In genomic region chr12:57518920-57519757, GRCh38 we compare ENCODE assay signal across 8 cellular contexts. TPM values are rescaled to one million over a fixed set of nuclear protein-coding genes. Genes with fewer than 3 reads are reported as not detected.
DNase-seq lines count a peak whose midpoint lies in the region; ATAC-seq and TF ChIP-seq lines count a peak whose summit lies in the region.

No MANE protein-coding gene starts in this region.

- POLR2A ChIA-PET in SK-N-SH (lab: Yijun Ruan, JAX) = interaction anchor here (0.6 to 2.2 kb wide), 11 partner anchors 13 to 1172 kb away, joined by 3 to 13 read pairs (median 5); partner anchors contain the start of genes DCTN2, MARS1 and SHMT2

- no peak for TF ChIP-seq EP300 in SK-N-SH (IDR thresholded peaks at IDR 0.05; ENCODE audit: borderline replicate concordance in 1 of 2, low read depth in 1 of 2, low read length in 1 of 2)

- H3K4me3 ChIP-seq in SK-N-SH (ENCODE audit: low read depth in 2 of 2, low read length in 1 of 2) = peak overlapping the region; percentile 72 to 94

- peaks cover 5% of the 10 kb centered on the region for H3K27me3 Mint-ChIP-seq in T-helper 2 cell treated with Interferon-gamma antibody and Interleukin-4, amounts not matched to agents 5 μg/mL and 100 μg/mL, for 36 hours (ENCODE audit: low read depth)
- H3K27me3 Mint-ChIP-seq in natural killer cell (ENCODE audit: low read depth in 2 of 2) = no peaks in the 10 kb centered on the region

- peaks cover 62% of the 10 kb centered on the region for H3F3A ChIP-seq in SK-N-SH (replicated peaks; ENCODE audit: insufficient read depth)

- no peak for TF ChIP-seq CTCF in SK-N-SH (IDR thresholded peaks at IDR 0.05)
- no peak for TF ChIP-seq CTCF in natural killer cell (IDR thresholded peaks at IDR 0.05)

- peak overlapping the region; percentile 92 for H3K4me2 ChIP-seq in SK-N-SH

- H3K4me1 Mint-ChIP-seq in T-helper 2 cell treated with Interferon-gamma antibody and Interleukin-4, amounts not matched to agents 5 μg/mL and 100 μg/mL, for 36 hours (ENCODE audit: low read depth) = peaks cover 41% of the 10 kb centered on the region
- peaks cover 33 to 68% of the 10 kb centered on the region in 2 donors for H3K4me1 Mint-ChIP-seq in natural killer cell

- H3K27ac Mint-ChIP-seq in T-helper 2 cell treated with Interferon-gamma antibody and Interleukin-4, amounts not matched to agents 5 μg/mL and 100 μg/mL, for 36 hours = peak overlapping the region; percentile 100
- peak overlapping the region; percentile 99 for H3K27ac Mint-ChIP-seq in natural killer cell

- H3K9me3 ChIP-seq in SK-N-SH = no peaks in the 10 kb centered on the region

- H3K27ac ChIP-seq in SK-N-SH (ENCODE audit: low read depth in 2 of 2, low read length in 1 of 2) (peak overlapping the region; percentile 97 to 98), epithelial cell of prostate (peak overlapping the region; percentile 98)

- H3K36me3 Mint-ChIP-seq in T-helper 2 cell treated with Interferon-gamma antibody and Interleukin-4, amounts not matched to agents 5 μg/mL and 100 μg/mL, for 36 hours (ENCODE audit: low read depth) = peaks cover 65% of the 10 kb centered on the region
- H3K36me3 Mint-ChIP-seq in natural killer cell = peaks cover 7% of the 10 kb centered on the region

- peaks cover 36 to 40% of the 10 kb centered on the region in 2 experiments for H3K4me1 ChIP-seq in SK-N-SH (ENCODE audit: control insufficient read depth in 1 of 2, insufficient read depth in 2 of 2, low read depth in 1 of 2, low read length in 1 of 2)

- peak overlapping the region; percentile 97 for H3K4me3 Mint-ChIP-seq in T-helper 2 cell treated with Interferon-gamma antibody and Interleukin-4, amounts not matched to agents 5 μg/mL and 100 μg/mL, for 36 hours
- peak overlapping the region; percentile 97 for H3K4me3 Mint-ChIP-seq in natural killer cell

- in situ Hi-C loops in KBM-7 (cut with MboI; ENCODE audit: low pct_unique_long_range_greater_than_20kb, low sequenced_read_pairs) = no loop called here

- CTCF ChIA-PET in SK-N-SH (lab: Yijun Ruan, JAX) = interaction anchor here (1.0 to 1.9 kb wide), 3 partner anchors 44 to 60 kb away, joined by 3 to 5 read pairs (median 3); no protein-coding TSS in a partner anchor

- ATAC-seq in natural killer cell (no peak), HG02610 (IDR thresholded peaks at IDR 0.05; ENCODE audit: unreplicated experiment) (no peak)

- H3K79me2 ChIP-seq in SK-N-SH (ENCODE audit: insufficient read depth) = peaks cover 48% of the 10 kb centered on the region

- peaks cover 48% of the 10 kb centered on the region for H4K20me1 ChIP-seq in SK-N-SH (ENCODE audit: insufficient read depth)

- H3K9me3 Mint-ChIP-seq in T-helper 2 cell treated with Interferon-gamma antibody and Interleukin-4, amounts not matched to agents 5 μg/mL and 100 μg/mL, for 36 hours = no peaks in the 10 kb centered on the region
- H3K9me3 Mint-ChIP-seq in natural killer cell = no peaks in the 10 kb centered on the region

- H2AFZ ChIP-seq in SK-N-SH (ENCODE audit: low read depth) = no peak overlapping the region

- no peak for TF ChIP-seq RAD21 in SK-N-SH (IDR thresholded peaks at IDR 0.05; ENCODE audit: low read length)

- 32% methylated on average over 6 of the region's 7 CpGs for WGBS in SK-N-SH (ENCODE audit: low lambda C conversion rate)

- H3K9ac ChIP-seq in SK-N-SH = peak overlapping the region; percentile 98

- H3K9me2 ChIP-seq in SK-N-SH = no peaks in the 10 kb centered on the region

- no peaks in the 10 kb centered on the region for H3K27me3 ChIP-seq in SK-N-SH (ENCODE audit: insufficient read depth)

- peaks cover 43 to 49% of the 10 kb centered on the region in 2 experiments for H3K36me3 ChIP-seq in SK-N-SH (replicated peaks in 1 of 2; ENCODE audit: control insufficient read depth in 1 of 2, insufficient read depth in 2 of 2, low read length in 1 of 2)

- intact Hi-C loops in natural killer cell (cut with micrococcal nuclease) = no loop called here

- DNase-seq in T-helper 2 cell treated with Interferon-gamma antibody and Interleukin-4, amounts not matched to agents 5 μg/mL and 100 μg/mL, for 36 hours (ENCODE audit: low spot score) = no peak
- DNase-seq in T-helper 2 cell (no peak), SK-N-SH (no peak), epithelial cell of prostate (ENCODE audit: low read depth, low spot score) (no peak), natural killer cell (no peak), KBM-7 (no peak)
- no peak for DNase-seq in activated CD4-positive, CD25-positive, alpha-beta regulatory T cell (lab: John Stamatoyannopoulos, UW)

TF ChIP-seq in SK-N-SH, 30 proteins besides CTCF, POLR2A, EP300 and RAD21:
- TF ChIP-seq POLR2AphosphoS5 (IDR thresholded peaks at IDR 0.05; ENCODE audit: low read depth, low read length) (peak; percentile 1; the same call in 1 of the 2 replicates), PBX3 (IDR thresholded peaks at IDR 0.05) (no peak), ELF1 (IDR thresholded peaks at IDR 0.05) (no peak), GATA2 (CRISPR knock-in tag; IDR thresholded peaks at IDR 0.05) (no peak)

RNA-seq across cellular contexts. Expression of gene DDIT3, which starts 1.2 kb away (rescaled TPM):
- polyA plus RNA-seq in SK-N-SH (2012; rRNA removed) = 26.3 and 36.5 TPM in 2 replicates
- 21.4 and 22.5 TPM in 2 replicates for polyA plus RNA-seq in SK-N-SH (2012; cell fraction: cytosol; rRNA removed)
- 82.2 and 97.2 TPM in 2 replicates for polyA plus RNA-seq in SK-N-SH (2012; cell fraction: nucleus; rRNA removed)
- total RNA-seq in natural killer cell = 100 to 1,000 TPM; 117 to 318 (median 182) TPM

RNA-seq across cellular contexts. Expression of gene MBD6, which starts 3.5 kb away (rescaled TPM):
- polyA plus RNA-seq in SK-N-SH (2012; rRNA removed) = 3.6 and 8.6 TPM in 2 replicates
- 3.1 and 6.8 TPM in 2 replicates for polyA plus RNA-seq in SK-N-SH (2012; cell fraction: cytosol; rRNA removed)
- 25.4 TPM in 2 replicates for polyA plus RNA-seq in SK-N-SH (2012; cell fraction: nucleus; rRNA removed)
- total RNA-seq in natural killer cell = 100 to 1,000 TPM; 130 to 142 (median 139) TPM

RNA-seq across cellular contexts. Expression of gene DCTN2, which starts 27.9 kb away (rescaled TPM):
- 122 and 139 TPM in 2 replicates for polyA plus RNA-seq in SK-N-SH (2012; rRNA removed)
- 120 and 135 TPM in 2 replicates for polyA plus RNA-seq in SK-N-SH (2012; cell fraction: cytosol; rRNA removed)
- polyA plus RNA-seq in SK-N-SH (2012; cell fraction: nucleus; rRNA removed) = 165 and 176 TPM in 2 replicates
- total RNA-seq in natural killer cell = 10 to 100 TPM; 65.5 to 76.5 (median 71.8) TPM

RNA-seq across cellular contexts. Expression of gene KIF5A, which starts 30.7 kb away (rescaled TPM):
- polyA plus RNA-seq in SK-N-SH (2012; rRNA removed) = 6.2 and 8.9 TPM in 2 replicates
- polyA plus RNA-seq in SK-N-SH (2012; cell fraction: cytosol; rRNA removed) = 2.8 and 3.8 TPM in 2 replicates
- 32.0 and 36.4 TPM in 2 replicates for polyA plus RNA-seq in SK-N-SH (2012; cell fraction: nucleus; rRNA removed)
- total RNA-seq in natural killer cell = under 1 TPM; 0.09 to 0.40 (median 0.16) TPM

RNA-seq across cellular contexts. Expression of gene MARS1, which starts 31.3 kb away (rescaled TPM):
- polyA plus RNA-seq in SK-N-SH (2012; rRNA removed) = 158 and 193 TPM in 2 replicates
- 85.9 and 105 TPM in 2 replicates for polyA plus RNA-seq in SK-N-SH (2012; cell fraction: cytosol; rRNA removed)
- 685 and 718 TPM in 2 replicates for polyA plus RNA-seq in SK-N-SH (2012; cell fraction: nucleus; rRNA removed)
- 100 to 1,000 TPM; 200 to 237 (median 218) TPM for total RNA-seq in natural killer cell
